In the genomic region with DNA sequence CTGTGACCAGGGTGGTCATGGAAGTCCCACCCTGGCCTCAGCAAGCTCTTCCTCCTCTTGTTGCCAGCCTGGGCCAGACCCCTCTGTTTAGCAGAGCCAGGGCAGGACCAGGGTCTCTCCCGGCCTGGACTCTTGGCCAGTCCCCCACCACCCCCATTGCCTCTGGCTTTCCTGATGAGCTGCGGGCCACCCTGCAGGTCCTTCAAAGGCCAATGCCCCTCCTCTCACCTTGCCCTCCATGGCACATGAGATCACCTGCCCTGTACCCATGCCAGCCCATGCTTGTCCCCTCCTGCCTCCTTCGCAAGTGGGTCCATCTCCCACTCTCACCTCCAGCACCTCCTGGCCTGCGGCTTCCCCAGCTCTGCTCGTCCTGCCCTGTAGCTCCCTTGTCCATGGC, we compare ENCODE assay signal across 24 cellular contexts. TPM values are rescaled to one million over a fixed set of nuclear protein-coding genes. Genes with fewer than 3 reads are reported as not detected.
DNase-seq lines count a peak whose midpoint lies in the region; TF ChIP-seq lines count a peak whose summit lies in the region.
"Had no signal": no experiment of that assay in that cellular context is flagged by ENCODE, and none has a peak within 500 bp of the region (broad histone marks: within the 10 kb centered on the region; RNA-seq: fewer than 3 reads in every experiment).

No MANE protein-coding gene starts in this region.

- no peak overlapping the region for H4K8ac ChIP-seq in neuronal stem cell (ENCODE audit: low read depth, low read length)

- peaks cover 68 to 99% of the 10 kb centered on the region in 2 donors for H3K36me3 ChIP-seq in neuronal stem cell (replicated peaks in 1 of 2; ENCODE audit: control insufficient read depth in 2 of 2, insufficient read depth in 2 of 2, low read length in 2 of 2)

- no peak overlapping the region for H2BK120ac ChIP-seq in neuronal stem cell (ENCODE audit: low read depth, low read length)

- H3K18ac ChIP-seq in neuronal stem cell (ENCODE audit: low read length) = no peak overlapping the region

- TF ChIP-seq CTCF in brain (conservative IDR thresholded peaks at IDR 0.05) (no peak), GM10248 (IDR thresholded peaks at IDR 0.05; ENCODE audit: control extremely low read depth, extremely low read depth, low read depth, missing control alignments) (no peak)

- no peak overlapping the region for H3K9ac ChIP-seq in neuronal stem cell (ENCODE audit: low read depth, low read length, poor library complexity)
- H3K9ac ChIP-seq: SK-N-SH had no signal

- no peak for DNase-seq in T-helper 2 cell treated with Interferon-gamma antibody and Interleukin-4, amounts not matched to agents 5 μg/mL and 100 μg/mL, for 36 hours (ENCODE audit: low spot score)
- DNase-seq in T-helper 2 cell (no peak), neuronal stem cell (ENCODE audit: low spot score) (no peak), NCI-H1436 (lab: John Stamatoyannopoulos, UW) (no peak), GM10248 (ENCODE audit: extremely low spot score) (no peak)
- DNase-seq: 8988T; activated CD4-positive, alpha-beta T cell treated with anti-CD3 and anti-CD28 coated beads, Interleukin-2, amount 50 U/mL, for 1 hour; activated naive CD8-positive, alpha-beta T cell treated with anti-CD3 and anti-CD28 coated beads, Interleukin-2, amount 10 ng/mL, durations not matched to agents 7 days and 5 days; CD4-positive, alpha-beta memory T cell; HCEC 1CT; Karpas-422; lower lobe of right lung; NCI-H187 treated with DMSO at 0.1 percent for 48 hours; NCI-H526 treated with DMSO at 0.1 percent for 48 hours; occipital lobe; RPMI8226; stimulated activated CD4-positive, alpha-beta T cell treated with anti-CD3 and anti-CD28 coated beads, Interleukin-1b, Interleukin-23, amount 100 ng/mL, for 48 hours had no signal

- H3K9me3 Mint-ChIP-seq in T-helper 2 cell treated with Interferon-gamma antibody and Interleukin-4, amounts not matched to agents 5 μg/mL and 100 μg/mL, for 36 hours = no peaks in the 10 kb centered on the region
- H3K9me3 Mint-ChIP-seq in brain = peaks cover 0 to 4% (median 0%) of the 10 kb centered on the region in 5 experiments
- H3K9me3 Mint-ChIP-seq: activated naive CD8-positive, alpha-beta T cell treated with anti-CD3 and anti-CD28 coated beads, Interleukin-2, amount 10 ng/mL, durations not matched to agents 7 days and 5 days; activated T-helper 17 cell treated with anti-CD3 and anti-CD28 coated beads, Interleukin-2, amount 50 U/mL, for 72 hours; central memory CD8-positive, alpha-beta T cell; type B pancreatic cell had no signal

- H3K4me3 Mint-ChIP-seq in T-helper 2 cell treated with Interferon-gamma antibody and Interleukin-4, amounts not matched to agents 5 μg/mL and 100 μg/mL, for 36 hours = no peak overlapping the region
- no peak overlapping the region for H3K4me3 Mint-ChIP-seq in brain
- H3K4me3 Mint-ChIP-seq: activated naive CD8-positive, alpha-beta T cell treated with anti-CD3 and anti-CD28 coated beads, Interleukin-2, amount 10 ng/mL, durations not matched to agents 7 days and 5 days; activated T-helper 17 cell treated with anti-CD3 and anti-CD28 coated beads, Interleukin-2, amount 50 U/mL, for 72 hours; CD4-positive, alpha-beta memory T cell; central memory CD8-positive, alpha-beta T cell; type B pancreatic cell had no signal

- peaks cover 36% of the 10 kb centered on the region for H3K79me1 ChIP-seq in neuronal stem cell (ENCODE audit: low read depth, low read length)

- no peaks in the 10 kb centered on the region for H3K27me3 Mint-ChIP-seq in T-helper 2 cell treated with Interferon-gamma antibody and Interleukin-4, amounts not matched to agents 5 μg/mL and 100 μg/mL, for 36 hours (ENCODE audit: low read depth)
- H3K27me3 Mint-ChIP-seq in brain = peaks cover 3% of the 10 kb centered on the region
- H3K27me3 Mint-ChIP-seq: activated naive CD8-positive, alpha-beta T cell treated with anti-CD3 and anti-CD28 coated beads, Interleukin-2, amount 10 ng/mL, durations not matched to agents 7 days and 5 days; activated T-helper 17 cell treated with anti-CD3 and anti-CD28 coated beads, Interleukin-2, amount 50 U/mL, for 72 hours; CD4-positive, alpha-beta memory T cell; central memory CD8-positive, alpha-beta T cell; type B pancreatic cell had no signal

- H2BK12ac ChIP-seq in neuronal stem cell (ENCODE audit: low read length) = no peak overlapping the region

- no peak overlapping the region for H3K27ac ChIP-seq in neuronal stem cell (replicated peaks; ENCODE audit: low read length)
- H3K27ac ChIP-seq: lower lobe of right lung, VCaP had no signal

- no peak overlapping the region for H2BK5ac ChIP-seq in neuronal stem cell (ENCODE audit: low read length)

- peak overlapping the region; percentile 43 for H3K23ac ChIP-seq in neuronal stem cell (ENCODE audit: low read depth, low read length, poor library complexity)

- H3K4me1 Mint-ChIP-seq in T-helper 2 cell treated with Interferon-gamma antibody and Interleukin-4, amounts not matched to agents 5 μg/mL and 100 μg/mL, for 36 hours (ENCODE audit: low read depth) = peaks cover 23% of the 10 kb centered on the region
- peaks cover 33% of the 10 kb centered on the region for H3K4me1 Mint-ChIP-seq in brain

- peaks cover 60% of the 10 kb centered on the region for H3K36me3 Mint-ChIP-seq in T-helper 2 cell treated with Interferon-gamma antibody and Interleukin-4, amounts not matched to agents 5 μg/mL and 100 μg/mL, for 36 hours (ENCODE audit: low read depth)
- peaks cover 69% of the 10 kb centered on the region for H3K36me3 Mint-ChIP-seq in brain
- H3K36me3 Mint-ChIP-seq: CD4-positive, alpha-beta memory T cell had no signal

- no peak overlapping the region for H2AK5ac ChIP-seq in neuronal stem cell (ENCODE audit: low read depth, low read length)

- no CpG with 5 or more reads among the region's 5 CpGs for WGBS in neuronal stem cell (ENCODE audit: extremely low coverage in 2 of 2, insufficient read length in 2 of 2, insufficient replicate concordance in 1 of 2), 2 donors

- H2AFZ ChIP-seq in neuronal stem cell (ENCODE audit: low read length) = no peak overlapping the region

- H2BK15ac ChIP-seq in neuronal stem cell (ENCODE audit: low read length) = no peak overlapping the region

- CTCF ChIA-PET in GM10248 (lab: Yijun Ruan, JAX) = interaction anchor here (1.7 to 3.9 kb wide), 2 partner anchors 10 to 109 kb away, joined by 5 to 14 read pairs; a partner anchor contains a TSS

- H3K4ac ChIP-seq in neuronal stem cell (ENCODE audit: low read length) = no peak overlapping the region

- H3K27me3 ChIP-seq in neuronal stem cell (ENCODE audit: control insufficient read depth in 3 of 3, insufficient read depth in 3 of 3, low read depth in 1 of 3, low read length in 3 of 3) = no peaks in the 10 kb centered on the region
- H3K27me3 ChIP-seq: dorsolateral prefrontal cortex had no signal

- H3K9me3 ChIP-seq in neuronal stem cell (replicated peaks in 1 of 2; ENCODE audit: control insufficient read depth in 2 of 2, insufficient read depth in 1 of 2, low read depth in 1 of 2, low read length in 2 of 2) = no peaks in the 10 kb centered on the region
- H3K9me3 ChIP-seq: lower lobe of right lung, SK-N-SH had no signal

- no peak overlapping the region for H3K14ac ChIP-seq in neuronal stem cell (ENCODE audit: low read length)

- H3K4me3 ChIP-seq in neuronal stem cell (ENCODE audit: low read length in 2 of 2) = no peak overlapping the region
- H3K4me3 ChIP-seq: dorsolateral prefrontal cortex, lower lobe of right lung had no signal

- POLR2A ChIA-PET in GM10248 (lab: Yijun Ruan, JAX) = no interaction called here

- H4K91ac ChIP-seq in neuronal stem cell (ENCODE audit: low read depth, low read length, poor library complexity) = no peak overlapping the region

- peaks cover 14% of the 10 kb centered on the region in 2 donors for H3K4me1 ChIP-seq in neuronal stem cell (ENCODE audit: control insufficient read depth in 2 of 2, insufficient read depth in 1 of 2, low read depth in 1 of 2, low read length in 2 of 2)

- H3K4me2 ChIP-seq in neuronal stem cell (ENCODE audit: insufficient read depth, low read length, poor library complexity, severe bottlenecking) = no peak overlapping the region
- H3K4me2 ChIP-seq: SK-N-SH had no signal

- H3K27ac Mint-ChIP-seq in T-helper 2 cell treated with Interferon-gamma antibody and Interleukin-4, amounts not matched to agents 5 μg/mL and 100 μg/mL, for 36 hours = peak overlapping the region; percentile 85
- H3K27ac Mint-ChIP-seq in brain = peak overlapping the region in 3 of 5 experiments; percentile 53 to 75 (median 62)
- H3K27ac Mint-ChIP-seq: activated T-helper 17 cell treated with anti-CD3 and anti-CD28 coated beads, Interleukin-2, amount 50 U/mL, for 72 hours; type B pancreatic cell had no signal

RNA-seq across cellular contexts. Expression of a gene that starts 10.4 kb away (rescaled TPM):
- polyA plus RNA-seq in brain (ENCODE audit: insufficient read depth, low read depth, low replicate concordance) = 266 TPM
- 515 TPM for polyA plus RNA-seq in neuronal stem cell (2013, experiment 1 of 2)
- polyA plus RNA-seq in neuronal stem cell (2013, experiment 2 of 2) = 508 TPM

RNA-seq across cellular contexts. Expression of a gene that starts 21.7 kb away (rescaled TPM):
- polyA plus RNA-seq in brain (ENCODE audit: insufficient read depth, low read depth, low replicate concordance) = 103 TPM
- 171 TPM for polyA plus RNA-seq in neuronal stem cell (2013, experiment 1 of 2)
- polyA plus RNA-seq in neuronal stem cell (2013, experiment 2 of 2) = 174 TPM

RNA-seq across cellular contexts. Expression of a gene that starts 45.8 kb away (rescaled TPM):
- polyA plus RNA-seq in brain (ENCODE audit: insufficient read depth, low read depth, low replicate concordance) = 74.9 TPM
- 30.6 TPM for polyA plus RNA-seq in neuronal stem cell (2013, experiment 1 of 2)
- 31.0 TPM for polyA plus RNA-seq in neuronal stem cell (2013, experiment 2 of 2)

RNA-seq across cellular contexts. Expression of a gene that starts 46.1 kb away (rescaled TPM):
- 370 TPM for polyA plus RNA-seq in brain (ENCODE audit: insufficient read depth, low read depth, low replicate concordance)
- 258 TPM for polyA plus RNA-seq in neuronal stem cell (2013, experiment 1 of 2)
- polyA plus RNA-seq in neuronal stem cell (2013, experiment 2 of 2) = 242 TPM

RNA-seq across cellular contexts. Expression of a gene that starts 52.8 kb away (rescaled TPM):
- 13.7 TPM for polyA plus RNA-seq in brain (ENCODE audit: insufficient read depth, low read depth, low replicate concordance)
- 25.1 TPM for polyA plus RNA-seq in neuronal stem cell (2013, experiment 1 of 2)
- 25.6 TPM for polyA plus RNA-seq in neuronal stem cell (2013, experiment 2 of 2)
